ENCODE assay signal across 8 cellular contexts in genomic region chr6:134295953-134296553, GRCh38. TPM values are rescaled to one million over a fixed set of nuclear protein-coding genes. Genes with fewer than 3 reads are reported as not detected.
DNase-seq lines count a peak whose midpoint lies in the region; ATAC-seq and TF ChIP-seq lines count a peak whose summit lies in the region.

No MANE protein-coding gene starts in this region.

- H3F3A ChIP-seq in PC-3 (ENCODE audit: low read length, unreplicated experiment) = no peaks in the 10 kb centered on the region

- H3K4me1 ChIP-seq in PC-3 (ENCODE audit: insufficient read depth, low read length) = peaks cover 13% of the 10 kb centered on the region
- no peaks in the 10 kb centered on the region for H3K4me1 ChIP-seq in naive thymus-derived CD4-positive, alpha-beta T cell (ENCODE audit: control insufficient read depth in 2 of 2, insufficient read depth in 2 of 2, low read length in 2 of 2)

- H3K36me3 Mint-ChIP-seq in naive thymus-derived CD4-positive, alpha-beta T cell = peaks cover 0 to 5% (median 3%) of the 10 kb centered on the region in 5 donors

- peak overlapping the region; percentile 47 for H3K27ac ChIP-seq in PC-3 (ENCODE audit: low read length)
- H3K27ac ChIP-seq in naive thymus-derived CD4-positive, alpha-beta T cell (ENCODE audit: low read depth, low read length) = no peak overlapping the region

- no TSS peak for BruUV-seq in PC-3 (replicated peaks; lab: Mats Ljungman, UMichigan)

- intact Hi-C loops in PC-3 (cut with micrococcal nuclease) = loop anchor here (10.0 kb wide), 1 partner anchor 121 kb away; no protein-coding TSS in a partner anchor
- intact Hi-C loops in naive thymus-derived CD4-positive, alpha-beta T cell (cut with micrococcal nuclease) = no loop called here

- peak; percentile 89 for DNase-seq in DMS 273 (lab: John Stamatoyannopoulos, UW; ENCODE audit: unreplicated experiment)
- peak; percentile 87 for DNase-seq in PC-3
- peak; percentile 68 for DNase-seq in epithelial cell of proximal tubule (ENCODE audit: low read depth)
- DNase-seq in naive thymus-derived CD4-positive, alpha-beta T cell = no peak
- DNase-seq in activated CD4-positive, alpha-beta T cell treated with anti-CD3 and anti-CD28 coated beads for 4 hours = no peak
- DNase-seq in NCI-H748 treated with DMSO at 0.1 percent for 48 hours (lab: John Stamatoyannopoulos, UW) = no peak

- no peaks in the 10 kb centered on the region for H4K20me1 ChIP-seq in PC-3 (ENCODE audit: low read length)

- H3K4me1 Mint-ChIP-seq in naive thymus-derived CD4-positive, alpha-beta T cell = peaks cover 3 to 28% (median 23%) of the 10 kb centered on the region in 7 donors

- H3K9ac ChIP-seq in PC-3 (ENCODE audit: low read length) = no peak overlapping the region

- POLR2A ChIA-PET in PC-3 (lab: Charles Lee; ENCODE audit: unreplicated experiment) = no interaction called here
- POLR2A ChIA-PET in naive thymus-derived CD4-positive, alpha-beta T cell (lab: Charles Lee) = interaction anchor here (0.9 kb wide), 1 partner anchor 37 kb away, joined by 3 read pairs; no protein-coding TSS in a partner anchor

- no peak overlapping the region for H3K4me3 Mint-ChIP-seq in naive thymus-derived CD4-positive, alpha-beta T cell

- peaks cover 0 to 3% (median 0%) of the 10 kb centered on the region in 11 donors for H3K9me3 Mint-ChIP-seq in naive thymus-derived CD4-positive, alpha-beta T cell

- H3K9me2 ChIP-seq in PC-3 (replicated peaks; ENCODE audit: low read length) = no peaks in the 10 kb centered on the region

- CTCF ChIA-PET in PC-3 (lab: Charles Lee) = no interaction called here
- CTCF ChIA-PET in naive thymus-derived CD4-positive, alpha-beta T cell (lab: Charles Lee) = no interaction called here

- ATAC-seq in HG02763 (IDR thresholded peaks at IDR 0.05; ENCODE audit: unreplicated experiment) (peak; percentile 77), PC-3 (peak; percentile 89), GM19397 (IDR thresholded peaks at IDR 0.05; ENCODE audit: unreplicated experiment) (no peak)
- ATAC-seq in naive thymus-derived CD4-positive, alpha-beta T cell = peak; percentile 94

- no peaks in the 10 kb centered on the region for H3K79me2 ChIP-seq in PC-3 (ENCODE audit: low read length)

- no peaks in the 10 kb centered on the region for H3K27me3 ChIP-seq in PC-3 (ENCODE audit: low read length)
- no peaks in the 10 kb centered on the region for H3K27me3 ChIP-seq in naive thymus-derived CD4-positive, alpha-beta T cell (ENCODE audit: control insufficient read depth in 2 of 2, insufficient read depth in 2 of 2, low read length in 2 of 2)

- H2AFZ ChIP-seq in PC-3 (ENCODE audit: low read length) = peak overlapping the region; percentile 56; the same call in 1 of the 2 replicates

- TF ChIP-seq CTCF in PC-3 (conservative IDR thresholded peaks at IDR 0.05; ENCODE audit: low read depth, low read length) (no peak), epithelial cell of proximal tubule (conservative IDR thresholded peaks at IDR 0.05; ENCODE audit: low read depth, low read length) (no peak)

- H3K9me3 ChIP-seq in PC-3 (ENCODE audit: low read length) = no peaks in the 10 kb centered on the region
- no peaks in the 10 kb centered on the region for H3K9me3 ChIP-seq in naive thymus-derived CD4-positive, alpha-beta T cell (ENCODE audit: control insufficient read depth in 2 of 3, low read length in 3 of 3)

- H3K27me3 Mint-ChIP-seq in naive thymus-derived CD4-positive, alpha-beta T cell = no peaks in the 10 kb centered on the region

- no peaks in the 10 kb centered on the region for H3K36me3 ChIP-seq in PC-3 (ENCODE audit: low read depth, low read length)
- no peaks in the 10 kb centered on the region for H3K36me3 ChIP-seq in naive thymus-derived CD4-positive, alpha-beta T cell (ENCODE audit: control insufficient read depth in 2 of 3, insufficient read depth in 3 of 3, low read length in 3 of 3)

- H3K4me3 ChIP-seq in PC-3 (ENCODE audit: low read length) (no peak overlapping the region), epithelial cell of proximal tubule (ENCODE audit: low read depth, low read length) (no peak overlapping the region)
- no peak overlapping the region for H3K4me3 ChIP-seq in naive thymus-derived CD4-positive, alpha-beta T cell (ENCODE audit: low read length)

- peak overlapping the region; percentile 12 for H3K4me2 ChIP-seq in PC-3 (ENCODE audit: low read length)

- peak overlapping the region in 1 of 9 donors; percentile 42 for H3K27ac Mint-ChIP-seq in naive thymus-derived CD4-positive, alpha-beta T cell

RNA-seq across cellular contexts. Expression of gene SGK1, which starts 21.9 kb away (rescaled TPM):
- total RNA-seq in PC-3 (2014; rRNA removed) (91.6 and 95.2 TPM in 2 replicates), epithelial cell of proximal tubule (175 and 271 TPM in 2 replicates)
- 100 to 1,000 TPM in 2 of 5 experiments, 10 to 100 TPM in 3; 16.4 to 443 (median 32.4) TPM for total RNA-seq in naive thymus-derived CD4-positive, alpha-beta T cell
- 1 to 10 TPM; 6.9 to 8.0 TPM for polyA plus RNA-seq in naive thymus-derived CD4-positive, alpha-beta T cell

Comparison
In these comparisons a context has a peak if more than half of its experiments do, and no peak if none do; other contexts are left out.
1. DNase-seq: peak in DMS 273 (single experiment), PC-3 (single experiment) and epithelial cell of proximal tubule (single experiment); none in naive thymus-derived CD4-positive, alpha-beta T cell (0 of 9), activated CD4-positive, alpha-beta T cell treated with anti-CD3 and anti-CD28 coated beads for 4 hours (0 of 2) and NCI-H748 treated with DMSO at 0.1 percent for 48 hours (single experiment).